1 cellular context compared by ENCODE assay signal in genomic region chr12:108694812-108695278, GRCh38.
TF ChIP-seq lines count a peak whose summit lies in the region.

No MANE protein-coding gene starts in this region.

TF ChIP-seq in K562, 482 proteins besides CTCF, POLR2A, EP300 and RAD21 (continued from another document and continues in another):
- TF ChIP-seq GTF2F1 (IDR thresholded peaks at IDR 0.05; ENCODE audit: low read depth, low read length), result no peak
- TF ChIP-seq ZNF41 (CRISPR knock-in tag; conservative IDR thresholded peaks at IDR 0.05), result peak; percentile 56; the same call in 1 of the 2 replicates
- TF ChIP-seq ZBTB9 (CRISPR knock-in tag; IDR thresholded peaks at IDR 0.05), result no peak
- TF ChIP-seq TCFL5 (CRISPR knock-in tag; conservative IDR thresholded peaks at IDR 0.05), result 0 out of 2 replicates have a peak, but pooled peaks have one; percentile 43
- no peak for TF ChIP-seq ZNF354B (CRISPR knock-in tag; IDR thresholded peaks at IDR 0.05)
- TF ChIP-seq ZNF717 (CRISPR knock-in tag; IDR thresholded peaks at IDR 0.05), result no peak
- TF ChIP-seq USF1 (CRISPR knock-in tag; IDR thresholded peaks at IDR 0.05), result peak; percentile 65
- TF ChIP-seq ZNF134 (CRISPR knock-in tag; conservative IDR thresholded peaks at IDR 0.05), result 0 out of 2 replicates have a peak, but pooled peaks have one; percentile 35
- TF ChIP-seq E2F3 (CRISPR knock-in tag; IDR thresholded peaks at IDR 0.05), result no peak
- no peak for TF ChIP-seq MBD2 (IDR thresholded peaks at IDR 0.05; ENCODE audit: borderline replicate concordance, low read depth)
- peak; percentile 86 for TF ChIP-seq CBFA2T3 (IDR thresholded peaks at IDR 0.05)
- 0 out of 2 replicates have a peak, but pooled peaks have one; percentile 16 for TF ChIP-seq SMAD3 (CRISPR knock-in tag; conservative IDR thresholded peaks at IDR 0.05)
- TF ChIP-seq GATAD2A (IDR thresholded peaks at IDR 0.05), result no peak
- no peak for TF ChIP-seq NKRF (IDR thresholded peaks at IDR 0.05; ENCODE audit: borderline replicate concordance)
- no peak for TF ChIP-seq HDAC3 (IDR thresholded peaks at IDR 0.05; ENCODE audit: borderline replicate concordance, partially characterized antibody)
- no peak for TF ChIP-seq PRPF4 (IDR thresholded peaks at IDR 0.05; ENCODE audit: insufficient read depth, low read depth, low read length, poor library complexity, severe bottlenecking)
- no peak for TF ChIP-seq RERE (CRISPR knock-in tag; IDR thresholded peaks at IDR 0.05; ENCODE audit: borderline replicate concordance)
- peak; percentile 59; the same call in 1 of the 2 replicates for TF ChIP-seq NCOR1 (IDR thresholded peaks at IDR 0.05)
- TF ChIP-seq ELF4 (CRISPR knock-in tag; IDR thresholded peaks at IDR 0.05), result peak; percentile 52; the same call in 1 of the 2 replicates
- no peak for TF ChIP-seq ZNF449 (CRISPR knock-in tag; IDR thresholded peaks at IDR 0.05)
- no peak for TF ChIP-seq ZNF224 (CRISPR knock-in tag; IDR thresholded peaks at IDR 0.05)
- no peak for TF ChIP-seq RBM25 (IDR thresholded peaks at IDR 0.05; ENCODE audit: low read depth, low read length, severe bottlenecking)
- no peak for TF ChIP-seq HES1 (IDR thresholded peaks at IDR 0.05; ENCODE audit: low read depth)
- TF ChIP-seq ZNF583 (CRISPR knock-in tag; IDR thresholded peaks at IDR 0.05), result peak; percentile 92
- no peak for TF ChIP-seq CREM (IDR thresholded peaks at IDR 0.05; ENCODE audit: low read depth)
- no peak for TF ChIP-seq XRCC3 (IDR thresholded peaks at IDR 0.05)
- TF ChIP-seq BHLHE40 (IDR thresholded peaks at IDR 0.05; ENCODE audit: low read length), result peak; percentile 69; the same call in 1 of the 2 replicates
- peak; percentile 67; the same call in 1 of the 2 replicates for TF ChIP-seq EHMT2 (IDR thresholded peaks at IDR 0.05)
- TF ChIP-seq PTTG1 (tag; IDR thresholded peaks at IDR 0.05; ENCODE audit: low read depth), result no peak
- peak; percentile 86 for TF ChIP-seq CREB3 (tag; conservative IDR thresholded peaks at IDR 0.05; ENCODE audit: low read depth)
- TF ChIP-seq MNT (conservative IDR thresholded peaks at IDR 0.05), result no peak
- no peak; a peak in 2 of 6 replicates for TF ChIP-seq ZBTB11 (CRISPR knock-in tag; IDR thresholded peaks at IDR 0.05)
- peak; percentile 82 for TF ChIP-seq ZNF766 (CRISPR knock-in tag; conservative IDR thresholded peaks at IDR 0.05)
- TF ChIP-seq CBFA2T2 (conservative IDR thresholded peaks at IDR 0.05), result peak; percentile 74
- peak; percentile 78 for TF ChIP-seq ZNF592 (IDR thresholded peaks at IDR 0.05)
- peak; percentile 60 for TF ChIP-seq RAD51 (IDR thresholded peaks at IDR 0.05; ENCODE audit: borderline replicate concordance, low read depth)
- no peak for TF ChIP-seq NR3C1 (CRISPR knock-in tag; IDR thresholded peaks at IDR 0.05)
- TF ChIP-seq CXXC5 (CRISPR knock-in tag; IDR thresholded peaks at IDR 0.05), result peak; percentile 44
- TF ChIP-seq ZBTB17 (CRISPR knock-in tag; IDR thresholded peaks at IDR 0.05), result peak; percentile 49; the same call in 1 of the 2 replicates
